Comparison of ENCODE assay signal across 8 cellular contexts in the genomic region with DNA sequence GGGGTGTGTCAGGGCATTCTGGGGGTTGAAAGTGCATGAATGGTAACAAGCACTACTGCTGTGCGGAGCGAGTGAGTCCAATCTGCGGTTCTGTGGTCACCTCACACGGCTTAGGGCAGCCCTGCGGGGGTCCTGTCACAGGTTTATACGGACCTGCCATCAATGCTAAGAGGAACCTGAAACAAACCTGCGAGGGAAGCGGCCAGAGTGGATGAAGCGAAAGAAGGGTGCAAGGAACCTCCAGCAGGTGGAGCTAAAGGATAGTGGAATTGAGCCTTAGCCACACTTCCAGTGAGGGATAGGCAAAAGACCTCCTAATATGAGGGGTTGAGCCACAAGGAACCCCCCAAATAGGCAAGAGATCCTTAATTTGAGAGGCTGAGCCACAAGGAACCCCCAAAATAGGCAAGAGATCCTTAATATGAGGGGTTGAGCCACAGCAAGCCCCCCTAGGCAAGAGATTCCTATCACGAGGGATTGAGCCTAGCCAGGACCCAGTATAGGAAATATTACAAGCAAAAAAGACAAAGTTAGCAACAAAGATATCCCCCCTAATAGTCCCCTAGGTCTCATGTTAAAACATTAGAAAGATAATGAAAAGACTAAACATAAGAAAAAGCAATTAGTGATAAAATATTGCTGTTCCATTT. TPM values are rescaled to one million over a fixed set of nuclear protein-coding genes. Genes with fewer than 3 reads are reported as not detected.
DNase-seq lines count a peak whose midpoint lies in the region; ATAC-seq and TF ChIP-seq lines count a peak whose summit lies in the region.

No MANE protein-coding gene starts in this region.

- no peak overlapping the region for H3K4me3 Mint-ChIP-seq in activated naive CD4-positive, alpha-beta T cell treated with anti-CD3 and anti-CD28 coated beads, Interleukin-2, amount 10 ng/mL, durations not matched to agents 7 days and 5 days

- no peak overlapping the region for H3K4me3 ChIP-seq in suprapubic skin

- no peaks in the 10 kb centered on the region for H3K9me3 ChIP-seq in suprapubic skin

- peak in 1 of 2 donors; percentile 47 for TF ChIP-seq CTCF in suprapubic skin (IDR thresholded peaks at IDR 0.05)

- no peak overlapping the region for H3K27ac ChIP-seq in suprapubic skin

- H3K36me3 ChIP-seq in suprapubic skin = no peaks in the 10 kb centered on the region

- no peaks in the 10 kb centered on the region for H3K36me3 Mint-ChIP-seq in activated naive CD4-positive, alpha-beta T cell treated with anti-CD3 and anti-CD28 coated beads, Interleukin-2, amount 10 ng/mL, durations not matched to agents 7 days and 5 days

- peaks cover 2% of the 10 kb centered on the region for H3K4me1 Mint-ChIP-seq in activated naive CD4-positive, alpha-beta T cell treated with anti-CD3 and anti-CD28 coated beads, Interleukin-2, amount 10 ng/mL, durations not matched to agents 7 days and 5 days

- CTCF ChIA-PET in activated naive CD4-positive, alpha-beta T cell treated with anti-CD3 and anti-CD28 coated beads, Interleukin-2, amount 10 ng/mL, durations not matched to agents 7 days and 5 days (lab: Charles Lee) = interaction anchor here (1.0 to 5.2 kb wide), 6 partner anchors 12 to 260 kb away, joined by 3 to 27 read pairs (median 12); partner anchors contain the start of genes ZNF20 and ZNF491

- intact Hi-C loops in head of caudate nucleus (cut with DNase I) = no loop called here

- DNase-seq in DMS53 treated with DMSO at 0.1 percent for 48 hours (lab: John Stamatoyannopoulos, UW; ENCODE audit: unreplicated experiment) = peak; percentile 46
- peak; percentile 61 for DNase-seq in LoVo (ENCODE audit: low spot score)
- DNase-seq in SK-N-DZ (ENCODE audit: low spot score) = peak; percentile 65
- peak; percentile 75 for DNase-seq in activated naive CD4-positive, alpha-beta T cell treated with anti-CD3 and anti-CD28 coated beads, Interleukin-2, amount 10 ng/mL, durations not matched to agents 7 days and 5 days
- DNase-seq in head of caudate nucleus = peak in 41 of 42 donors; percentile 10 to 85 (median 60)
- peak; percentile 15 for DNase-seq in pulmonary artery endothelial cell (ENCODE audit: low read depth, low spot score)
- DNase-seq in suprapubic skin (ENCODE audit: low spot score in 2 of 2) = no peak

- peaks cover 3% of the 10 kb centered on the region for H3K9me3 Mint-ChIP-seq in activated naive CD4-positive, alpha-beta T cell treated with anti-CD3 and anti-CD28 coated beads, Interleukin-2, amount 10 ng/mL, durations not matched to agents 7 days and 5 days

- H3K27me3 Mint-ChIP-seq in activated naive CD4-positive, alpha-beta T cell treated with anti-CD3 and anti-CD28 coated beads, Interleukin-2, amount 10 ng/mL, durations not matched to agents 7 days and 5 days = no peaks in the 10 kb centered on the region

- no peaks in the 10 kb centered on the region for H3K4me1 ChIP-seq in suprapubic skin

- no peaks in the 10 kb centered on the region for H3K27me3 ChIP-seq in suprapubic skin

- no peak for ATAC-seq in HG02885 (IDR thresholded peaks at IDR 0.05; ENCODE audit: poor library complexity, unreplicated experiment)

- no peak for TF ChIP-seq EP300 in suprapubic skin (IDR thresholded peaks at IDR 0.05)

- H3K27ac Mint-ChIP-seq in activated naive CD4-positive, alpha-beta T cell treated with anti-CD3 and anti-CD28 coated beads, Interleukin-2, amount 10 ng/mL, durations not matched to agents 7 days and 5 days = no peak overlapping the region

- WGBS in suprapubic skin = 14% methylated on average over 10 of the region's 10 CpGs

- no peak for TF ChIP-seq POLR2A in suprapubic skin (IDR thresholded peaks at IDR 0.05)

RNA-seq across cellular contexts. Expression of gene ZNF69, which starts 6.3 kb away (rescaled TPM):
- polyA plus RNA-seq in SK-N-DZ (2014; cell fraction: cytosol; rRNA removed) = 5.8 and 7.1 TPM in 2 replicates
- 5.8 and 9.5 TPM in 2 replicates for polyA plus RNA-seq in SK-N-DZ (2014; cell fraction: nucleus; rRNA removed)
- total RNA-seq in pulmonary artery endothelial cell = 1.1 and 11.1 TPM in 2 replicates
- total RNA-seq in suprapubic skin = 1 to 10 TPM; 1.3 to 6.7 (median 4.4) TPM

RNA-seq across cellular contexts. Expression of gene ZNF439, which starts 32.8 kb away (rescaled TPM):
- 16.4 and 16.7 TPM in 2 replicates for polyA plus RNA-seq in SK-N-DZ (2014; cell fraction: cytosol; rRNA removed)
- polyA plus RNA-seq in SK-N-DZ (2014; cell fraction: nucleus; rRNA removed) = 45.1 and 45.2 TPM in 2 replicates
- total RNA-seq in pulmonary artery endothelial cell (0.26 and 4.5 TPM in 2 replicates), suprapubic skin (1 to 10 TPM; 5.4 to 8.9 (median 7.1) TPM)

RNA-seq across cellular contexts. Expression of gene ZNF700, which starts 43.6 kb away (rescaled TPM):
- polyA plus RNA-seq in SK-N-DZ (2014; cell fraction: cytosol; rRNA removed) = 9.1 and 9.2 TPM in 2 replicates
- 22.4 and 35.2 TPM in 2 replicates for polyA plus RNA-seq in SK-N-DZ (2014; cell fraction: nucleus; rRNA removed)
- total RNA-seq in pulmonary artery endothelial cell (5.8 and 7.1 TPM in 2 replicates), suprapubic skin (10 to 100 TPM in 3 of 4 donors, 1 to 10 TPM in 1; 10.0 to 34.0 (median 14.9) TPM)

Comparison
In these comparisons a context has a peak if more than half of its experiments do, and no peak if none do; other contexts are left out.
1. DNase-seq: peak in DMS53 treated with DMSO at 0.1 percent for 48 hours (single experiment), LoVo (single experiment), SK-N-DZ (single experiment), activated naive CD4-positive, alpha-beta T cell treated with anti-CD3 and anti-CD28 coated beads, Interleukin-2, amount 10 ng/mL, durations not matched to agents 7 days and 5 days (single experiment), head of caudate nucleus (41 of 42) and pulmonary artery endothelial cell (single experiment); none in suprapubic skin (0 of 2).